Comparison of ENCODE assay signal across 8 cellular contexts in the genomic region with DNA sequence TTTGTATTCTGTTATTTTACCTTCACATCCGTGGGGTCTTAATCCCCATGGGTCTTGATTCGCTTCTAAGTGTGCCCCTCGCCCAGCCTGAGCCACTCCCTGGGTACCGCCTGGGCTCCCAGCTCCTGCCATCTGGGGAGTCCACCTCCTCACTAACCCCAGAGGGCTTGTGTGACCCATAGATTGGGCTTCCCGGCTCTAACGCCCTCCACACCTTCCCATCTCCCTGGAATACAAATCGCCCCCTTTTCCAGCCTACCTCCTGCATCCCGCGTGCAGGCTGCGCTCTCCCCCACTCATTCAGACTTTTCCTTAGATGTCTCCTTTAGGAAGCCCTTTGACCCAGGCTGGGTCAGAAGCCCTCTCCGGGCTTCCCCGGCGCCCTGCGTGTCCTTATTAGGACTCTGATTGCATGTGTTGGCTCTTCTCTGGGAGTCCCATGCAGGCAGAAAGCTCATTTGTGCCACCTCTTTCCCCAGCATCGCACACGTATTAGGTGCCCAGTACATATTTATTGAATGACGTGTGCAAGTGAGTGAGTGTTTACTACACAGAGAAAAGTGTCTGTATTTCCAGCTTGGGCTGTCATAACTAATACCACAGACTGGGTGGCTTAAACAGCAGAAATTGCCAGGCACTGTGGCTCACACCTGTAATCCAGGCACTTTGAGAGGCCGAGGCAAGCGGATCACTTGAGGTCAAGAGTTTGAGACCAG. TPM values are rescaled to one million over a fixed set of nuclear protein-coding genes. Genes with fewer than 3 reads are reported as not detected.
DNase-seq lines count a peak whose midpoint lies in the region; ATAC-seq and TF ChIP-seq lines count a peak whose summit lies in the region.

No MANE protein-coding gene starts in this region.

- peak overlapping the region; percentile 87 for H3K9ac ChIP-seq in SK-N-SH

- H3K79me2 ChIP-seq in SK-N-SH (ENCODE audit: insufficient read depth), result peaks cover 22% of the 10 kb centered on the region

- intact Hi-C loops in gastrocnemius medialis (cut with DNase I; ENCODE audit: low total_unique reads) (loop anchor here (10.0 kb wide), 1 partner anchor 719 kb away; a partner anchor contains a TSS), head of caudate nucleus (cut with DNase I) (no loop called here)

- no peak for TF ChIP-seq CTCF in SK-N-SH (IDR thresholded peaks at IDR 0.05)
- no peak for TF ChIP-seq CTCF in fibroblast of pulmonary artery (IDR thresholded peaks at IDR 0.05; ENCODE audit: low read length, missing control alignments)
- TF ChIP-seq CTCF in gastrocnemius medialis (IDR thresholded peaks at IDR 0.05 in 4 of 5, conservative IDR thresholded peaks at IDR 0.05 in 1 of 5), result no peak

- no peak for TF ChIP-seq POLR2A in gastrocnemius medialis (IDR thresholded peaks at IDR 0.05)

- H3K4me1 ChIP-seq in SK-N-SH (ENCODE audit: control insufficient read depth in 1 of 2, insufficient read depth in 2 of 2, low read depth in 1 of 2, low read length in 1 of 2), result peaks cover 0 to 10% of the 10 kb centered on the region in 2 experiments; a peak in 1 of 4 replicates
- peaks cover 9 to 25% of the 10 kb centered on the region in 2 donors for H3K4me1 ChIP-seq in gastrocnemius medialis

- H3K9me3 ChIP-seq in SK-N-SH, result no peaks in the 10 kb centered on the region
- H3K9me3 ChIP-seq in gastrocnemius medialis, result no peaks in the 10 kb centered on the region

- no peak for TF ChIP-seq RAD21 in SK-N-SH (IDR thresholded peaks at IDR 0.05; ENCODE audit: low read length)

- peak overlapping the region; percentile 94; the same call in 1 of the 2 replicates for H2AFZ ChIP-seq in SK-N-SH (ENCODE audit: low read depth)

- CTCF ChIA-PET in SK-N-SH (lab: Yijun Ruan, JAX), result interaction anchor here (0.6 to 21.7 kb wide), 24 partner anchors 12 to 227 kb away, joined by 3 to 464 read pairs (median 4); a partner anchor contains a TSS

- H4K20me1 ChIP-seq in SK-N-SH (ENCODE audit: insufficient read depth), result peaks cover 6% of the 10 kb centered on the region; the same call in 1 of the 2 replicates

- H3K36me3 ChIP-seq in H7 (replicated peaks; ENCODE audit: control insufficient read depth, insufficient read depth, low read length), result peaks cover 3% of the 10 kb centered on the region
- H3K36me3 ChIP-seq in SK-N-SH (replicated peaks in 1 of 2; ENCODE audit: control insufficient read depth in 1 of 2, insufficient read depth in 2 of 2, low read length in 1 of 2), result no peaks in the 10 kb centered on the region
- peaks cover 0 to 11% of the 10 kb centered on the region in 2 donors for H3K36me3 ChIP-seq in gastrocnemius medialis

- no peak overlapping the region; a peak in 1 of 4 replicates for H3K27ac ChIP-seq in SK-N-SH (ENCODE audit: low read depth in 2 of 2, low read length in 1 of 2)
- peak overlapping the region; percentile 88 to 94 (median 90) for H3K27ac ChIP-seq in gastrocnemius medialis

- in situ Hi-C loops in gastrocnemius medialis (cut with MboI; ENCODE audit: low sequenced_read_pairs in 4 of 4), result loop anchor here in 3 of 4 donors (5.0 to 25.0 kb wide), 3 partner anchors 71 to 129 kb away; no protein-coding TSS in a partner anchor

- H3K27me3 ChIP-seq in H7 (ENCODE audit: control insufficient read depth, insufficient read depth, low read length) (no peaks in the 10 kb centered on the region), SK-N-SH (ENCODE audit: insufficient read depth) (no peaks in the 10 kb centered on the region), gastrocnemius medialis (no peaks in the 10 kb centered on the region)

- POLR2A ChIA-PET in SK-N-SH (lab: Yijun Ruan, JAX), result interaction anchor here (1.4 to 2.4 kb wide), 2 partner anchors 69 to 73 kb away, joined by 12 to 27 read pairs; a partner anchor contains a TSS

- 26% methylated on average over 19 of the region's 19 CpGs for WGBS in SK-N-SH (ENCODE audit: low lambda C conversion rate)

- H3K9me2 ChIP-seq in SK-N-SH, result no peaks in the 10 kb centered on the region

- TF ChIP-seq EP300 in SK-N-SH (IDR thresholded peaks at IDR 0.05; ENCODE audit: borderline replicate concordance in 1 of 2, low read depth in 1 of 2, low read length in 1 of 2), result no peak

- DNase-seq in H7 (peak; percentile 51), SK-N-SH (no peak), fibroblast of pulmonary artery (ENCODE audit: low read depth) (peak; percentile 23), gastrocnemius medialis (no peak), head of caudate nucleus (no peak)
- no peak for DNase-seq in stimulated activated CD4-positive, alpha-beta T cell treated with anti-CD3 and anti-CD28 coated beads, Interleukin-2, amount 100 ng/mL, for 48 hours

- no peaks in the 10 kb centered on the region for H3F3A ChIP-seq in SK-N-SH (replicated peaks; ENCODE audit: insufficient read depth)

- H3K4me2 ChIP-seq in SK-N-SH, result peak overlapping the region; percentile 96

- ATAC-seq in gastrocnemius medialis (peak; percentile 26 to 27), GM19452 (IDR thresholded peaks at IDR 0.05; ENCODE audit: unreplicated experiment) (no peak), GM18907 (IDR thresholded peaks at IDR 0.05; ENCODE audit: unreplicated experiment) (no peak)

- H3K4me3 ChIP-seq in H7 (ENCODE audit: insufficient read depth, low read depth, low read length), result peak overlapping the region; percentile 97
- H3K4me3 ChIP-seq in SK-N-SH (ENCODE audit: low read depth in 2 of 2, low read length in 1 of 2), result peak overlapping the region; percentile 71 to 85
- H3K4me3 ChIP-seq in fibroblast of pulmonary artery (replicated peaks; ENCODE audit: low read depth, low read length), result peak overlapping the region; percentile 91
- peak overlapping the region; percentile 73 to 96 (median 88) for H3K4me3 ChIP-seq in gastrocnemius medialis

TF ChIP-seq in SK-N-SH, 30 proteins besides CTCF, POLR2A, EP300 and RAD21:
- no peak for TF ChIP-seq GABPA (IDR thresholded peaks at IDR 0.05; ENCODE audit: low read depth)
- no peak for TF ChIP-seq POLR2AphosphoS5 (IDR thresholded peaks at IDR 0.05; ENCODE audit: low read depth, low read length)

RNA-seq across cellular contexts. Expression of a gene that starts 0.8 kb away (rescaled TPM):
- 39.7 and 55.4 TPM in 2 replicates for total RNA-seq in H7 (2014; rRNA removed; shearing (Covaris generic))
- polyA plus RNA-seq in SK-N-SH (2012; rRNA removed), result 157 and 231 TPM in 2 replicates
- 136 and 171 TPM in 2 replicates for polyA plus RNA-seq in SK-N-SH (2012; cell fraction: cytosol; rRNA removed)
- polyA plus RNA-seq in SK-N-SH (2012; cell fraction: nucleus; rRNA removed), result 162 and 202 TPM in 2 replicates
- total RNA-seq in gastrocnemius medialis, result 100 to 1,000 TPM in 1 of 4 donors, 10 to 100 TPM in 3; 73.1 to 110 (median 81.5) TPM

RNA-seq across cellular contexts. Expression of a gene that starts 33.3 kb away (rescaled TPM):
- 4.3 and 7.4 TPM in 2 replicates for total RNA-seq in H7 (2014; rRNA removed; shearing (Covaris generic))
- polyA plus RNA-seq in SK-N-SH (2012; rRNA removed), result 2.7 and 3.6 TPM in 2 replicates
- polyA plus RNA-seq in SK-N-SH (2012; cell fraction: cytosol; rRNA removed), result 1.6 and 2.7 TPM in 2 replicates
- 3.2 and 4.4 TPM in 2 replicates for polyA plus RNA-seq in SK-N-SH (2012; cell fraction: nucleus; rRNA removed)
- not detected for total RNA-seq in gastrocnemius medialis

Comparison
In these comparisons a context has a peak if more than half of its experiments do, and no peak if none do; other contexts are left out.
1. DNase-seq: peak in H7 (single experiment) and fibroblast of pulmonary artery (single experiment); none in SK-N-SH (single experiment), gastrocnemius medialis (0 of 2), stimulated activated CD4-positive, alpha-beta T cell treated with anti-CD3 and anti-CD28 coated beads, Interleukin-2, amount 100 ng/mL, for 48 hours (0 of 2) and head of caudate nucleus (0 of 42).
2. H3K27ac ChIP-seq: peak in gastrocnemius medialis (4 of 4); none in SK-N-SH (0 of 2).
3. ATAC-seq: peak in gastrocnemius medialis (2 of 2); none in GM19452 (single experiment) and GM18907 (single experiment).
4. Peak in every context shown above with its lines, with median percentiles within 50 percentile points of each other: H3K4me3 ChIP-seq.